11 cellular contexts compared by ENCODE assay signal in the genomic region with DNA sequence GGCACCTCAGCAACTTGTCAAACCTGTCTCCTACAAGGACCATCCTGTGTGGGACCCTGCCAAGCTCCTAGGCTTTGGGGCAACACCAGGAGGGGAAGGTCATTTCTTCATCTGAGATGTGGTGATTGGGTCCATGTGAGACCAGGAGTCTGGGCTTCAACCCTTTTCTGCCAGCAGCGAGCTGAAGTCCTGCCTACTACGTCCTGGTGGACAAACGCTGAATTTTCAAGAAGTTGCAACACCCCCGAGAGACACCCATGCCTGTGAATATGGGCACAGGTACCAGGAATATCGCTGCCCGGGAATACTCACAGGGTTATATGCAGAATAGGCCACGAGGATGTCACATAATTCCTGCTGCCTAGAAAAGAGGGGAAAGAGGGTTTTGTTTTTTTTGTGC. TPM values are rescaled to one million over a fixed set of nuclear protein-coding genes. Genes with fewer than 3 reads are reported as not detected.
DNase-seq lines count a peak whose midpoint lies in the region; FAIRE-seq and TF ChIP-seq lines count a peak whose summit lies in the region.
"Not testable (repeated sequence)": the region's sequence is repeated elsewhere in the genome, so short reads cannot be mapped to it uniquely, and the experiment has no call there.
"Had no signal": no experiment of that assay in that cellular context is flagged by ENCODE, and none has a peak within 500 bp of the region (broad histone marks: within the 10 kb centered on the region; RNA-seq: fewer than 3 reads in every experiment).

No MANE protein-coding gene starts in this region.

- H3K4me2 ChIP-seq in H9 (ENCODE audit: insufficient read depth, insufficient read length, low read length), result not testable (repeated sequence)

- not testable (repeated sequence) for H3K4me1 Mint-ChIP-seq in H9

- not testable (repeated sequence) for H3K27me3 ChIP-seq in AG04450 (ENCODE audit: control insufficient read depth, insufficient read depth, low read length); H9 (ENCODE audit: insufficient read depth, low read length)

- not testable (repeated sequence) for H3K27ac Mint-ChIP-seq in H9

- H4K8ac ChIP-seq in H9 (replicated peaks; ENCODE audit: insufficient read length, low read depth, low read length), result not testable (repeated sequence)

- not testable (repeated sequence) for H3K79me1 ChIP-seq in H9 (ENCODE audit: insufficient read depth, low read depth, low read length, poor library complexity, severe bottlenecking)

- CTCF ChIA-PET in AG04450 (lab: Charles Lee), result interaction anchor here (0.7 kb wide), 1 partner anchor 10 kb away, joined by 3 read pairs; no protein-coding TSS in a partner anchor

- H3K4me3 Mint-ChIP-seq in H9, result not testable (repeated sequence)

- WGBS in H9 (ENCODE audit: extremely low coverage, insufficient read length, low lambda C conversion rate), result no CpG with 5 or more reads among the region's 7 CpGs

- H3T11ph ChIP-seq in H9 (ENCODE audit: low read length), result not testable (repeated sequence)

- POLR2A ChIA-PET in AG04450 (lab: Yijun Ruan, JAX), result not testable (repeated sequence)

- H3K4me3 ChIP-seq in AG04450 (ENCODE audit: low read depth, low read length); astrocyte of the cerebellum (ENCODE audit: low read depth, low read length); choroid plexus epithelial cell (ENCODE audit: low read depth, low read length): not testable (repeated sequence)

- H4K91ac ChIP-seq in H9 (ENCODE audit: insufficient read length, low read depth, low read length), result not testable (repeated sequence)

- not testable (repeated sequence) for H3K56ac ChIP-seq in H9 (ENCODE audit: insufficient read length, low read depth, low read length)

- H3K23ac ChIP-seq in H9 (ENCODE audit: insufficient read length, low read depth, low read length), result not testable (repeated sequence)

- not testable (repeated sequence) for H4K20me1 ChIP-seq in H9 (ENCODE audit: control insufficient read depth, insufficient read depth, insufficient read length)

- not testable (repeated sequence) for H3K18ac ChIP-seq in H9 (ENCODE audit: insufficient read length, low read depth, low read length)

- TF ChIP-seq CTCF in AG04450 (IDR thresholded peaks at IDR 0.05; ENCODE audit: low read depth, low read length), result peak; percentile 4; the same call in 1 of the 2 replicates
- peak; percentile 21; the same call in 2 of the 3 replicates for TF ChIP-seq CTCF in H9 (conservative IDR thresholded peaks at IDR 0.05)
- TF ChIP-seq CTCF in astrocyte of the cerebellum (IDR thresholded peaks at IDR 0.05; ENCODE audit: low read depth, low read length, missing control alignments), result peak; percentile 9
- peak; percentile 24 for TF ChIP-seq CTCF in choroid plexus epithelial cell (conservative IDR thresholded peaks at IDR 0.05; ENCODE audit: low read depth, low read length)

- H2BK15ac ChIP-seq in H9 (ENCODE audit: low read depth, low read length), result not testable (repeated sequence)

- H3K36me3 Mint-ChIP-seq in H9 (ENCODE audit: insufficient read depth in 1 of 3, low read depth in 3 of 3), result not testable (repeated sequence)

- not testable (repeated sequence) for H4K5ac ChIP-seq in H9 (ENCODE audit: insufficient read length, low read depth, low read length)

- not testable (repeated sequence) for H3K4ac ChIP-seq in H9 (ENCODE audit: low read depth, low read length)

- not testable (repeated sequence) for H3K79me2 ChIP-seq in H9 (ENCODE audit: insufficient read depth, low read length)

- not testable (repeated sequence) for H3K27ac ChIP-seq in AG04450 (ENCODE audit: low read depth, low read length); H9 (ENCODE audit: insufficient read length, low read depth, low read length)

- in situ Hi-C loops in astrocyte of the cerebellum (cut with HindIII; ENCODE audit: low sequenced_read_pairs), result not testable (repeated sequence)

- not testable (repeated sequence) for H2AK5ac ChIP-seq in H9 (ENCODE audit: insufficient read length, low read length)

- H3K9me3 Mint-ChIP-seq in H9, result not testable (repeated sequence)

- peaks cover 17% of the 10 kb centered on the region for H3K27me3 Mint-ChIP-seq in H9 (ENCODE audit: low read depth)

- not testable (repeated sequence) for H3K9ac ChIP-seq in H9 (ENCODE audit: extremely low read depth, insufficient read length, low read length)

- H3K23me2 ChIP-seq in H9 (ENCODE audit: insufficient read length, low read depth, low read length, poor library complexity, severe bottlenecking), result not testable (repeated sequence)

- H3K14ac ChIP-seq in H9 (ENCODE audit: insufficient read depth, low read length), result not testable (repeated sequence)

- not testable (repeated sequence) for H2BK5ac ChIP-seq in H9 (ENCODE audit: insufficient read length, low read length)

- not testable (repeated sequence) for H2BK120ac ChIP-seq in H9 (ENCODE audit: low read depth, low read length, poor library complexity, severe bottlenecking)

- not testable (repeated sequence) for H3K4me1 ChIP-seq in H9 (ENCODE audit: insufficient read depth, low read length)

- DNase-seq in AG04450 (ENCODE audit: low read depth, low spot score); H9; astrocyte of the cerebellum (ENCODE audit: low read depth); choroid plexus epithelial cell (ENCODE audit: low read depth); urothelium cell line (ENCODE audit: low spot score): not testable (repeated sequence)
- peak; percentile 25 for DNase-seq in ELR (ENCODE audit: low read depth)
- DNase-seq in NAMALWA (ENCODE audit: low spot score), result peak; percentile 7
- peak; percentile 51 for DNase-seq in islet precursor cell

- H2AFZ ChIP-seq in H9 (ENCODE audit: low read length), result not testable (repeated sequence)

- peak; percentile 75 for FAIRE-seq in urothelium cell line (lab: Jason Lieb, UNC)

- H2BK20ac ChIP-seq in H9 (ENCODE audit: low read depth, low read length, poor library complexity, severe bottlenecking), result not testable (repeated sequence)

- H3K9me3 ChIP-seq in AG04450 (ENCODE audit: control insufficient read depth, insufficient read depth, low read length); H9 (ENCODE audit: control insufficient read depth, low read depth, low read length): not testable (repeated sequence)

- H2BK12ac ChIP-seq in H9 (ENCODE audit: insufficient read length, low read depth, low read length), result not testable (repeated sequence)

RNA-seq across cellular contexts. Expression of gene TBC1D28, which starts 8.0 kb away (rescaled TPM):
- not detected in 2 replicates for polyA plus RNA-seq in AG04450 (2011; rRNA removed)
- polyA minus RNA-seq in AG04450 (2011; rRNA and poly(A)+ RNA removed), result not detected in 2 replicates
- total RNA-seq in H9 (2021), result 0.24 and 0.61 TPM in 2 replicates
- total RNA-seq: CD4-positive, alpha-beta memory T cell; PC-3 had no signal
- polyA plus RNA-seq: CD4-positive, alpha-beta memory T cell; IgD-negative memory B cell had no signal

RNA-seq across cellular contexts. Expression of gene FOXO3B, which starts 45.9 kb away (rescaled TPM):
- polyA plus RNA-seq in AG04450 (2011; rRNA removed), result 4.0 and 4.8 TPM in 2 replicates
- 9.8 and 9.9 TPM in 2 replicates for polyA minus RNA-seq in AG04450 (2011; rRNA and poly(A)+ RNA removed)
- 18.6 and 18.7 TPM in 2 replicates for total RNA-seq in H9 (2021)
